9 cellular contexts compared by ENCODE assay signal in the genomic region with DNA sequence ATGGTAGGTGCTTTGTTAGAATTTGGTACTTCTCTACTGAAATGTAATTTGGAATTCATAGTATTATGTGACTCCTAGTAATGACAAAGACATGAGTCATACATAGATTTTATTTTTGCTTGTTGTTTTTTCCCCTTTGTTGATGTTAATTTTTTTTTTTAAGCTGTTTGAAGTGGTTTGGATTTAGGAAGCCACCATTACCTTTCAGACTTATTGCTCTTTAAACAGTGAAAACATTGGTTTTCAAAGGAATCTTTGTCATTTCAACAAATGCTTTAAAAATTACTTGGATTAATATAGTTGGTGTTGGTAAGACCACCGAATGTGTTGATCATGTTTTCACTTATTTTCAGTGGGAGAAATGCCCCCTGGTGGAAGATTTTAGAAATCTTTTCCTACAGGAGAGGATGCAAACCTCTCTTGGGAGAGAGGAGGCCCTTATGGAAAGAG.
A peak's percentile ranks its signal among the peaks of the same experiment; 100 is the strongest.
DNase-seq lines count a peak whose midpoint lies in the region; ATAC-seq and TF ChIP-seq lines count a peak whose summit lies in the region.
"Had no signal": no experiment of that assay in that cellular context is flagged by ENCODE, and none has a peak within 500 bp of the region (broad histone marks: within the 10 kb centered on the region; RNA-seq: fewer than 3 reads in every experiment).

No MANE protein-coding gene starts in this region.

- peaks cover 9% of the 10 kb centered on the region; the same call in 1 of the 2 replicates for H3F3A ChIP-seq in PC-9 (ENCODE audit: insufficient read depth, low read depth)

- no peaks in the 10 kb centered on the region for H3K4me1 Mint-ChIP-seq in activated CD8-positive, alpha-beta T cell treated with anti-CD3 and anti-CD28 coated beads for 36 hours (ENCODE audit: low read depth)
- H3K4me1 Mint-ChIP-seq: stimulated activated memory B cell treated with anti-CD40 and anti-IgM and Interleukin-4, amounts not matched to agents 10 μg/mL and 1 μg/mL and 100 μg/mL, for 72 hours had no signal

- no peak overlapping the region for H2AFZ ChIP-seq in PC-9

- intact Hi-C loops in PC-9 (cut with micrococcal nuclease; ENCODE audit: unreplicated experiment), result loop anchor here (5.0 to 10.0 kb wide), 2 partner anchors 349 to 467 kb away; partner anchors contain the start of gene CAMLG
- intact Hi-C loops in activated CD8-positive, alpha-beta T cell treated with anti-CD3 and anti-CD28 coated beads for 36 hours (cut with micrococcal nuclease), result no loop called here

- BruUV-seq in PC-9 (replicated peaks; lab: Mats Ljungman, UMichigan), result no TSS peak

- peaks cover 22% of the 10 kb centered on the region for H3K4me1 ChIP-seq in PC-9 (replicated peaks; ENCODE audit: insufficient read depth)

- peaks cover 5% of the 10 kb centered on the region; the same call in 1 of the 2 replicates for H3K9me3 ChIP-seq in PC-9 (ENCODE audit: insufficient read depth, low read depth)

- H3K27me3 ChIP-seq in PC-9 (ENCODE audit: insufficient read depth, low read depth), result no peaks in the 10 kb centered on the region

- no peaks in the 10 kb centered on the region for H3K9me2 ChIP-seq in PC-9 (ENCODE audit: insufficient read depth)

- no peak overlapping the region for H3K27ac ChIP-seq in 22Rv1
- H3K27ac ChIP-seq in PC-9, result no peak overlapping the region

- no peak for ATAC-seq in activated CD8-positive, alpha-beta T cell treated with anti-CD3 and anti-CD28 coated beads for 36 hours
- ATAC-seq in GM21528 (IDR thresholded peaks at IDR 0.05; ENCODE audit: low FRiP score, unreplicated experiment), result no peak
- no peak for ATAC-seq in stimulated activated naive CD8-positive, alpha-beta T cell treated with anti-CD3 and anti-CD28 coated beads, Interleukin-15, Interleukin-2, amounts not matched to agents 100 U/mL and 50 U/mL, for 24 hours
- ATAC-seq: stimulated activated memory B cell treated with anti-CD40 and anti-IgM and Interleukin-4, amounts not matched to agents 10 μg/mL and 1 μg/mL and 100 μg/mL, for 72 hours had no signal

- no peaks in the 10 kb centered on the region for H3K79me2 ChIP-seq in PC-9 (ENCODE audit: low read depth)

- H3K9me3 Mint-ChIP-seq in activated CD8-positive, alpha-beta T cell treated with anti-CD3 and anti-CD28 coated beads for 36 hours, result peaks cover 12% of the 10 kb centered on the region

- H3K4me3 ChIP-seq in PC-9 (no peak overlapping the region), fibroblast of mammary gland (ENCODE audit: control insufficient read depth, low read depth, low read length) (no peak overlapping the region)

- H3K27me3 Mint-ChIP-seq in activated CD8-positive, alpha-beta T cell treated with anti-CD3 and anti-CD28 coated beads for 36 hours, result peaks cover 28% of the 10 kb centered on the region

- CTCF ChIA-PET in PC-9 (lab: Charles Lee), result no interaction called here
- CTCF ChIA-PET in activated CD8-positive, alpha-beta T cell treated with anti-CD3 and anti-CD28 coated beads for 36 hours (lab: Charles Lee), result interaction anchor here (1.7 kb wide), 1 partner anchor 12 kb away, joined by 7 read pairs; no protein-coding TSS in a partner anchor

- peak overlapping the region; percentile 5 for H3K4me2 ChIP-seq in PC-9

- H3K36me3 Mint-ChIP-seq in activated CD8-positive, alpha-beta T cell treated with anti-CD3 and anti-CD28 coated beads for 36 hours (ENCODE audit: low read depth), result peaks cover 7% of the 10 kb centered on the region

- no peaks in the 10 kb centered on the region for H3K36me3 ChIP-seq in PC-9 (ENCODE audit: low read depth)

- H4K20me1 ChIP-seq in PC-9 (ENCODE audit: insufficient read depth), result 0 out of 2 replicates have a peak, but pooled peaks cover 3% of the 10 kb centered on the region

- no peak overlapping the region for H3K27ac Mint-ChIP-seq in activated CD8-positive, alpha-beta T cell treated with anti-CD3 and anti-CD28 coated beads for 36 hours
- H3K27ac Mint-ChIP-seq: stimulated activated memory B cell treated with anti-CD40 and anti-IgM and Interleukin-4, amounts not matched to agents 10 μg/mL and 1 μg/mL and 100 μg/mL, for 72 hours had no signal

- peak; percentile 29 for TF ChIP-seq CTCF in 22Rv1 (IDR thresholded peaks at IDR 0.05)
- peak; percentile 73 for TF ChIP-seq CTCF in PC-9 (conservative IDR thresholded peaks at IDR 0.05)
- TF ChIP-seq CTCF in fibroblast of mammary gland (conservative IDR thresholded peaks at IDR 0.05; ENCODE audit: control insufficient read depth, insufficient read depth, low read depth, low read length), result peak; percentile 46
- no peak for TF ChIP-seq CTCF in activated CD8-positive, alpha-beta T cell treated with anti-CD3 and anti-CD28 coated beads for 36 hours (IDR thresholded peaks at IDR 0.05)

- POLR2A ChIA-PET in PC-9 (lab: Charles Lee; ENCODE audit: unreplicated experiment), result no interaction called here
- POLR2A ChIA-PET in activated CD8-positive, alpha-beta T cell treated with anti-CD3 and anti-CD28 coated beads for 36 hours (lab: Charles Lee), result interaction anchor here (0.7 kb wide), 1 partner anchor 755 kb away, joined by 4 read pairs; no protein-coding TSS in a partner anchor

- peak; percentile 48 for DNase-seq in EL
- no peak for DNase-seq in PC-9
- no peak for DNase-seq in fibroblast of mammary gland (ENCODE audit: low read depth)
- no peak for DNase-seq in activated CD8-positive, alpha-beta T cell treated with anti-CD3 and anti-CD28 coated beads for 36 hours
- no peak for DNase-seq in activated CD4-positive, CD25-positive, alpha-beta regulatory T cell (lab: John Stamatoyannopoulos, UW)
- DNase-seq in stimulated activated naive CD8-positive, alpha-beta T cell treated with anti-CD3 and anti-CD28 coated beads, Interleukin-15, Interleukin-2, amounts not matched to agents 100 U/mL and 50 U/mL, for 24 hours, result no peak

- H3K4me3 Mint-ChIP-seq in activated CD8-positive, alpha-beta T cell treated with anti-CD3 and anti-CD28 coated beads for 36 hours, result no peak overlapping the region
- H3K4me3 Mint-ChIP-seq: stimulated activated memory B cell treated with anti-CD40 and anti-IgM and Interleukin-4, amounts not matched to agents 10 μg/mL and 1 μg/mL and 100 μg/mL, for 72 hours had no signal
